Comparison of ENCODE assay signal across 8 cellular contexts in genomic region chr12:94874086-94874985, GRCh38.
DNase-seq lines count a peak whose midpoint lies in the region; ATAC-seq, FAIRE-seq and TF ChIP-seq lines count a peak whose summit lies in the region.

No MANE protein-coding gene starts in this region.

- DNase-seq in GM12891 (ENCODE audit: insufficient read length, low spot score) (no peak), RWPE2 (ENCODE audit: low spot score) (no peak), left ventricle myocardium inferior (no peak), sigmoid colon (no peak), RCC 7860 (ENCODE audit: low spot score) (no peak), OCI-M1 (lab: John Stamatoyannopoulos, UW) (no peak), posterior vena cava (ENCODE audit: low spot score) (no peak)
- no peak for DNase-seq in stimulated activated CD4-positive, alpha-beta T cell treated with anti-CD3 and anti-CD28 coated beads, Interleukin-15, amount 100 ng/mL, for 24 hours

- peak; percentile 33; the same call in 1 of the 2 replicates for TF ChIP-seq POLR2A in GM12891 (IDR thresholded peaks at IDR 0.05; ENCODE audit: low read depth, low read length)
- no peak for TF ChIP-seq POLR2A in sigmoid colon (IDR thresholded peaks at IDR 0.05)

- H3K27me3 ChIP-seq in RWPE2 (ENCODE audit: insufficient read depth, poor library complexity, severe bottlenecking) = peaks cover 53% of the 10 kb centered on the region
- H3K27me3 ChIP-seq in left ventricle myocardium inferior (ENCODE audit: low read depth) = peaks cover 97% of the 10 kb centered on the region
- peaks cover 7 to 38% (median 32%) of the 10 kb centered on the region in 3 donors for H3K27me3 ChIP-seq in sigmoid colon

- no peak for TF ChIP-seq CTCF in RWPE2 (IDR thresholded peaks at IDR 0.05; ENCODE audit: poor library complexity, severe bottlenecking)
- TF ChIP-seq CTCF in left ventricle myocardium inferior (IDR thresholded peaks at IDR 0.05; ENCODE audit: borderline replicate concordance) = no peak
- no peak for TF ChIP-seq CTCF in sigmoid colon (IDR thresholded peaks at IDR 0.05)

- WGBS in sigmoid colon, 2 donors = 12 to 21% methylated on average over 38 of the region's 38 CpGs

- peak overlapping the region; percentile 24 for H3K4me3 ChIP-seq in RWPE2 (ENCODE audit: severe bottlenecking)
- H3K4me3 ChIP-seq in left ventricle myocardium inferior = peak overlapping the region; percentile 68
- peak overlapping the region; percentile 46 to 64 (median 56) for H3K4me3 ChIP-seq in sigmoid colon

- H3K36me3 ChIP-seq in RWPE2 (ENCODE audit: low read depth) = no peaks in the 10 kb centered on the region
- no peaks in the 10 kb centered on the region for H3K36me3 ChIP-seq in left ventricle myocardium inferior
- no peaks in the 10 kb centered on the region for H3K36me3 ChIP-seq in sigmoid colon

- H3K4me1 ChIP-seq in RWPE2 (ENCODE audit: insufficient read depth, poor library complexity, severe bottlenecking) (no peaks in the 10 kb centered on the region), left ventricle myocardium inferior (peaks cover 18% of the 10 kb centered on the region), sigmoid colon (peaks cover 0 to 28% (median 24%) of the 10 kb centered on the region in 4 donors)

- H3K9me3 ChIP-seq in RWPE2 (ENCODE audit: severe bottlenecking) = no peaks in the 10 kb centered on the region
- H3K9me3 ChIP-seq in left ventricle myocardium inferior (replicated peaks) = no peaks in the 10 kb centered on the region
- H3K9me3 ChIP-seq in sigmoid colon = no peaks in the 10 kb centered on the region

- TF ChIP-seq EP300 in sigmoid colon (IDR thresholded peaks at IDR 0.05) = no peak

- H3K27ac ChIP-seq in RWPE2 (ENCODE audit: poor library complexity, severe bottlenecking) = no peak overlapping the region
- H3K27ac ChIP-seq in left ventricle myocardium inferior (replicated peaks) = no peak overlapping the region
- H3K27ac ChIP-seq in sigmoid colon = peak overlapping the region in 1 of 4 donors; percentile 64

- peak; percentile 67 for FAIRE-seq in GM12891 (lab: Jason Lieb, UNC)
- no peak for FAIRE-seq in RCC 7860 (lab: Jason Lieb, UNC)

- intact Hi-C loops in left ventricle myocardium inferior (cut with micrococcal nuclease) (no loop called here), sigmoid colon (cut with DNase I) (loop anchor here (5.0 to 10.0 kb wide), 3 partner anchors 42 to 330 kb away; no protein-coding TSS in a partner anchor), posterior vena cava (cut with DNase I) (no loop called here)

- no peak for ATAC-seq in RWPE2 (ENCODE audit: low read depth)

TF ChIP-seq in GM12891, 5 proteins besides CTCF, POLR2A, EP300 and RAD21:
- TF ChIP-seq SPI1 (IDR thresholded peaks at IDR 0.05; ENCODE audit: low read depth, low read length) (no peak), POU2F2 (IDR thresholded peaks at IDR 0.05; ENCODE audit: low read depth, low read length) (no peak), PAX5 (IDR thresholded peaks at IDR 0.05; ENCODE audit: insufficient read depth, low read length, severe bottlenecking) (no peak), POLR2AphosphoS5 (IDR thresholded peaks at IDR 0.05; ENCODE audit: low read depth, low read length) (no peak; the same call in 1 of the 2 replicates), TAF1 (IDR thresholded peaks at IDR 0.05; ENCODE audit: low read depth, low read length) (no peak)
TF ChIP-seq in GM12891: peak in this region for 0.
